In the genomic region with DNA sequence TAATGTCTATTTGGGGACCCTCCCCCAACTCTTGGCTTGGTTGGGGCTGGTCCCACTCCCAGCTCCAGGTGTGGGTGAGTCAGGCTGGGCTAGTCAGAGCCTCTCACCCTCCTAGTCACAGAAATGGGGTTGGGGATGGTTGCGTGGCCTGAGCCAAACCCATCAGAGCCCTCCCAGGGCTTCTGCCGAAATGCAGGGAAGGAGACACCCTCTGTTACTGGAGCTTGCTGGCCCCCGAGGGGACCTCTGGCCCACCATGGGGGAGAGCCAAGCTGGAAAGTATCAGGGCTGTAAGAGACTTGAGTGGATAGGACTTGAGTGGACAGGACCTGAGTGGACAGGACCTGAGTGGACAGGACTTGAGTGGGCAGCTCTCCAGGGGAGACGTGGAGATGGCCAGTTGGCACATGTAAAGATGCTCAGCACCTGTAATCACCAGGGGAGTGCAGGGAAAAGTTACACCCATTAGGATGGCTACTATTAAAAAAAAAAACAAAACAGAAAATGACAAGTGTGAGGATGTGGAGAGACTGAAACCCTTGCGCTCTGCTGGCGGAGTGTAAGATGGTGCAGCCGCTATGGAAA, we compare ENCODE assay signal across 13 cellular contexts. TPM values are rescaled to one million over a fixed set of nuclear protein-coding genes. Genes with fewer than 3 reads are reported as not detected.
DNase-seq lines count a peak whose midpoint lies in the region; ATAC-seq and TF ChIP-seq lines count a peak whose summit lies in the region.
"Had no signal": no experiment of that assay in that cellular context is flagged by ENCODE, and none has a peak within 500 bp of the region (broad histone marks: within the 10 kb centered on the region; RNA-seq: fewer than 3 reads in every experiment).

No MANE protein-coding gene starts in this region.

- H3F3A ChIP-seq in GM23248 (ENCODE audit: insufficient read depth), result no peaks in the 10 kb centered on the region

- CTCF ChIA-PET in CD8-positive, alpha-beta T cell (lab: Charles Lee), result no interaction called here
- CTCF ChIA-PET in RWPE1 (lab: Yijun Ruan, JAX), result interaction anchor here (0.6 kb wide), 1 partner anchor 22 kb away, joined by 3 read pairs; no protein-coding TSS in a partner anchor

- peaks cover 6% of the 10 kb centered on the region for H3K4me1 Mint-ChIP-seq in CD8-positive, alpha-beta T cell (ENCODE audit: low read depth)
- peaks cover 9% of the 10 kb centered on the region for H3K4me1 Mint-ChIP-seq in endodermal cell

- H3K27me3 ChIP-seq in CD8-positive, alpha-beta T cell (ENCODE audit: insufficient read depth, low read length), result peaks cover 7% of the 10 kb centered on the region
- H3K27me3 ChIP-seq in endodermal cell (ENCODE audit: control insufficient read depth, insufficient read depth, low read length, poor library complexity, severe bottlenecking) (peaks cover 40% of the 10 kb centered on the region), osteoblast (ENCODE audit: insufficient read depth, low read length) (no peaks in the 10 kb centered on the region), GM23248 (replicated peaks; ENCODE audit: insufficient read depth) (no peaks in the 10 kb centered on the region)

- H3K27me3 Mint-ChIP-seq in CD8-positive, alpha-beta T cell (ENCODE audit: low read depth), result peaks cover 52% of the 10 kb centered on the region
- H3K27me3 Mint-ChIP-seq in endodermal cell (ENCODE audit: insufficient read depth), result peaks cover 43% of the 10 kb centered on the region

- H3K4me1 ChIP-seq in CD8-positive, alpha-beta T cell (ENCODE audit: insufficient read depth, low read length), result no peaks in the 10 kb centered on the region
- H3K4me1 ChIP-seq in endodermal cell (ENCODE audit: control insufficient read depth, insufficient read depth, low read length) (peaks cover 2% of the 10 kb centered on the region), osteoblast (ENCODE audit: insufficient read depth, low read length) (peaks cover 20% of the 10 kb centered on the region), GM23248 (ENCODE audit: insufficient read depth) (peaks cover 11% of the 10 kb centered on the region)

- no peaks in the 10 kb centered on the region for H3K9me2 ChIP-seq in GM23248 (ENCODE audit: insufficient read depth)
- H3K9me2 ChIP-seq: SK-N-SH had no signal

- intact Hi-C loops in CD8-positive, alpha-beta T cell (cut with DNase I, micrococcal nuclease), result no loop called here

- no peak overlapping the region for H3K27ac ChIP-seq in CD8-positive, alpha-beta T cell (ENCODE audit: low read depth, low read length)
- H3K27ac ChIP-seq in RWPE1 (peak overlapping the region; percentile 97), endodermal cell (ENCODE audit: low read depth, low read length) (no peak overlapping the region), osteoblast (ENCODE audit: low read depth, low read length) (no peak overlapping the region), GM23248 (no peak overlapping the region)

- DNase-seq in CD8-positive, alpha-beta T cell, result no peak
- no peak for DNase-seq in RWPE1 (ENCODE audit: low spot score)
- DNase-seq in endodermal cell, result no peak
- peak; percentile 77 for DNase-seq in osteoblast (ENCODE audit: insufficient read length, low spot score, missing footprints)
- no peak for DNase-seq in GM23248
- no peak for DNase-seq in NCI-H226
- DNase-seq: activated CD4-positive, alpha-beta T cell treated with anti-CD3 and anti-CD28 coated beads for 1 hour; amniotic stem cell; SK-N-SH; stimulated activated CD4-positive, alpha-beta T cell treated with anti-CD3 and anti-CD28 coated beads, Interleukin-4, amount 100 ng/mL, for 4 hours had no signal

- WGBS in endodermal cell (ENCODE audit: insufficient coverage in 1 of 2, insufficient read length in 1 of 2), 2 experiments, result 94 to 95% methylated on average over 7 of the region's 7 CpGs
- 87 to 92% methylated on average over 6 to 7 of the region's 7 CpGs for WGBS in GM23248 (ENCODE audit: low coverage in 1 of 2, low lambda C conversion rate in 2 of 2, missing lambda C conversion rate in 2 of 2), 2 experiments

- no peaks in the 10 kb centered on the region for H3K9me3 Mint-ChIP-seq in CD8-positive, alpha-beta T cell
- H3K9me3 Mint-ChIP-seq in endodermal cell, result no peaks in the 10 kb centered on the region

- H3K79me2 ChIP-seq in osteoblast (ENCODE audit: insufficient read depth, low read length), result no peaks in the 10 kb centered on the region
- H3K79me2 ChIP-seq in GM23248 (ENCODE audit: insufficient read depth), result no peaks in the 10 kb centered on the region

- TF ChIP-seq CTCF in CD8-positive, alpha-beta T cell (IDR thresholded peaks at IDR 0.05), result no peak
- TF ChIP-seq CTCF in RWPE1 (conservative IDR thresholded peaks at IDR 0.05; ENCODE audit: low read depth), result no peak
- TF ChIP-seq CTCF in endodermal cell (conservative IDR thresholded peaks at IDR 0.05), result no peak
- no peak for TF ChIP-seq CTCF in osteoblast (IDR thresholded peaks at IDR 0.05; ENCODE audit: extremely low read depth, low read depth, low read length)

- no peaks in the 10 kb centered on the region for H3K36me3 Mint-ChIP-seq in CD8-positive, alpha-beta T cell
- H3K36me3 Mint-ChIP-seq in endodermal cell (ENCODE audit: low read depth), result no peaks in the 10 kb centered on the region

- H3K4me3 ChIP-seq in CD8-positive, alpha-beta T cell (ENCODE audit: low read depth, low read length), result no peak overlapping the region
- H3K4me3 ChIP-seq in endodermal cell (ENCODE audit: low read length) (no peak overlapping the region), osteoblast (ENCODE audit: insufficient read depth, low read length) (no peak overlapping the region), GM23248 (no peak overlapping the region)
- H3K4me3 ChIP-seq: lung had no signal

- H3K9ac ChIP-seq in endodermal cell (ENCODE audit: extremely low read depth, low read length, poor library complexity, severe bottlenecking) (no peak overlapping the region), GM23248 (no peak overlapping the region)
- H3K9ac ChIP-seq: SK-N-SH had no signal

- no peaks in the 10 kb centered on the region for H3K9me3 ChIP-seq in CD8-positive, alpha-beta T cell (ENCODE audit: low read length)
- H3K9me3 ChIP-seq in endodermal cell (ENCODE audit: control insufficient read depth, low read length) (no peaks in the 10 kb centered on the region), osteoblast (ENCODE audit: low read depth, low read length) (no peaks in the 10 kb centered on the region), GM23248 (ENCODE audit: low read depth) (no peaks in the 10 kb centered on the region)
- H3K9me3 ChIP-seq: heart right ventricle, SK-N-SH had no signal

- peak overlapping the region; percentile 72 for H3K4me3 Mint-ChIP-seq in CD8-positive, alpha-beta T cell
- peak overlapping the region; percentile 51 for H3K4me3 Mint-ChIP-seq in endodermal cell

- H3K4me2 ChIP-seq in osteoblast (ENCODE audit: insufficient read depth, low read length) (no peak overlapping the region), GM23248 (ENCODE audit: unreplicated experiment) (no peak overlapping the region)
- H3K4me2 ChIP-seq: SK-N-SH had no signal

- H4K20me1 ChIP-seq in osteoblast (ENCODE audit: insufficient read depth, low read length) (no peaks in the 10 kb centered on the region), GM23248 (ENCODE audit: insufficient read depth) (no peaks in the 10 kb centered on the region)

- H3K36me3 ChIP-seq in CD8-positive, alpha-beta T cell (ENCODE audit: insufficient read depth, low read length), result no peaks in the 10 kb centered on the region
- H3K36me3 ChIP-seq in endodermal cell (ENCODE audit: control insufficient read depth, insufficient read depth, low read length) (no peaks in the 10 kb centered on the region), osteoblast (ENCODE audit: insufficient read depth, low read length) (no peaks in the 10 kb centered on the region), GM23248 (ENCODE audit: low read depth) (no peaks in the 10 kb centered on the region)
- H3K36me3 ChIP-seq: heart right ventricle had no signal

- no peak overlapping the region for H3K27ac Mint-ChIP-seq in CD8-positive, alpha-beta T cell
- H3K27ac Mint-ChIP-seq in endodermal cell, result no peak overlapping the region

- in situ Hi-C loops in GM23248 (cut with MboI), result no loop called here

- ATAC-seq in CD8-positive, alpha-beta T cell, result no peak
- no peak for ATAC-seq in GM21619 (IDR thresholded peaks at IDR 0.05; ENCODE audit: unreplicated experiment)
- ATAC-seq: heart right ventricle had no signal

- H2AFZ ChIP-seq in osteoblast (ENCODE audit: low read length), result no peak overlapping the region
- H2AFZ ChIP-seq in GM23248, result no peak overlapping the region

- POLR2A ChIA-PET in CD8-positive, alpha-beta T cell (lab: Charles Lee), result no interaction called here
- POLR2A ChIA-PET in RWPE1 (lab: Yijun Ruan, JAX; ENCODE audit: low non-redundant PET), result no interaction called here

RNA-seq across cellular contexts. Expression of a gene that starts 56.9 kb away (rescaled TPM):
- total RNA-seq in CD8-positive, alpha-beta T cell, result 10 to 100 TPM; 21.1 to 22.6 TPM
- total RNA-seq in endodermal cell (10 to 100 TPM; 11.5 to 20.1 TPM), osteoblast (19.5 and 28.9 TPM in 2 replicates)
- 8.1 TPM for polyA plus RNA-seq in endodermal cell (2013, experiment 1 of 2)
- 9.4 TPM for polyA plus RNA-seq in endodermal cell (2013, experiment 2 of 2)
- 17.4 and 22.6 TPM in 2 replicates for total RNA-seq in GM23248 (2014; rRNA removed; shearing (Covaris generic))
- 16.3 and 18.7 TPM in 2 replicates for polyA plus RNA-seq in GM23248 (2016; fragmentation: Nextera tagmentation; extraction: Ambion mirVana)
